Comparison of ENCODE assay signal across 9 cellular contexts in genomic region chr2:19362094-19362649, GRCh38. TPM values are rescaled to one million over a fixed set of nuclear protein-coding genes. Genes with fewer than 3 reads are reported as not detected.
DNase-seq lines count a peak whose midpoint lies in the region; ATAC-seq and TF ChIP-seq lines count a peak whose summit lies in the region.
"Had no signal": no experiment of that assay in that cellular context is flagged by ENCODE, and none has a peak within 500 bp of the region (broad histone marks: within the 10 kb centered on the region; RNA-seq: fewer than 3 reads in every experiment).

No MANE protein-coding gene starts in this region.

- H3K4me1 ChIP-seq in endodermal cell (ENCODE audit: control insufficient read depth, insufficient read depth, low read length) (no peaks in the 10 kb centered on the region), neuronal stem cell (ENCODE audit: control insufficient read depth in 2 of 2, insufficient read depth in 1 of 2, low read depth in 1 of 2, low read length in 2 of 2) (peaks cover 7 to 12% of the 10 kb centered on the region in 2 donors)

- no peak for ATAC-seq in GM21723 (IDR thresholded peaks at IDR 0.05; ENCODE audit: unreplicated experiment)

- H2BK12ac ChIP-seq in neuronal stem cell (ENCODE audit: low read length), result no peak overlapping the region

- no peak overlapping the region for H4K91ac ChIP-seq in neuronal stem cell (ENCODE audit: low read depth, low read length, poor library complexity)

- H3K4ac ChIP-seq in neuronal stem cell (ENCODE audit: low read length), result no peak overlapping the region

- no peaks in the 10 kb centered on the region for H3K79me1 ChIP-seq in neuronal stem cell (ENCODE audit: low read depth, low read length)

- H2AK5ac ChIP-seq in neuronal stem cell (ENCODE audit: low read depth, low read length), result no peak overlapping the region

- H4K8ac ChIP-seq in neuronal stem cell (ENCODE audit: low read depth, low read length), result no peak overlapping the region

- H2BK15ac ChIP-seq in neuronal stem cell (ENCODE audit: low read length), result no peak overlapping the region

- H3K36me3 ChIP-seq in endodermal cell (ENCODE audit: control insufficient read depth, insufficient read depth, low read length) (no peaks in the 10 kb centered on the region), neuronal stem cell (replicated peaks in 1 of 2; ENCODE audit: control insufficient read depth in 2 of 2, insufficient read depth in 2 of 2, low read length in 2 of 2) (no peaks in the 10 kb centered on the region)

- no peak overlapping the region for H3K4me2 ChIP-seq in neuronal stem cell (ENCODE audit: insufficient read depth, low read length, poor library complexity, severe bottlenecking)

- no peak overlapping the region for H3K14ac ChIP-seq in neuronal stem cell (ENCODE audit: low read length)

- no peak overlapping the region for H2BK120ac ChIP-seq in neuronal stem cell (ENCODE audit: low read depth, low read length)

- H3K27ac Mint-ChIP-seq in endodermal cell, result no peak overlapping the region

- H3K9me3 ChIP-seq in endodermal cell (ENCODE audit: control insufficient read depth, low read length), result no peaks in the 10 kb centered on the region
- H3K9me3 ChIP-seq in neuronal stem cell (replicated peaks in 1 of 2; ENCODE audit: control insufficient read depth in 2 of 2, insufficient read depth in 1 of 2, low read depth in 1 of 2, low read length in 2 of 2), result peaks cover 0 to 14% of the 10 kb centered on the region in 2 donors

- peak overlapping the region; percentile 73 for H3K4me3 ChIP-seq in AG04449 (ENCODE audit: low read depth, low read length)
- peak overlapping the region; percentile 71 for H3K4me3 ChIP-seq in endodermal cell (ENCODE audit: low read length)
- peak overlapping the region in 1 of 2 donors; percentile 26 for H3K4me3 ChIP-seq in neuronal stem cell (ENCODE audit: low read length in 2 of 2)

- H3K36me3 Mint-ChIP-seq in endodermal cell (ENCODE audit: low read depth), result no peaks in the 10 kb centered on the region

- H3K9ac ChIP-seq in endodermal cell (ENCODE audit: extremely low read depth, low read length, poor library complexity, severe bottlenecking) (no peak overlapping the region), neuronal stem cell (ENCODE audit: low read depth, low read length, poor library complexity) (no peak overlapping the region)

- DNase-seq in AG04449 (ENCODE audit: low read depth, low spot score) (no peak), GM13977 (ENCODE audit: low spot score) (peak; percentile 47), RKO (ENCODE audit: low spot score) (peak; percentile 14), endodermal cell (no peak), neuronal stem cell (ENCODE audit: low spot score) (no peak), NCI-H1436 treated with DMSO at 0.1 percent for 48 hours (lab: John Stamatoyannopoulos, UW) (no peak), hepatic stellate cell (ENCODE audit: low spot score) (no peak)

- in situ Hi-C loops in GM13977 (cut with MboI; ENCODE audit: low pct_unique_long_range_greater_than_20kb, low sequenced_read_pairs, unreplicated experiment), result loop anchor here (25.0 kb wide), 2 partner anchors 600 to 850 kb away; no protein-coding TSS in a partner anchor

- 17% methylated on average over 7 to 14 of the region's 14 CpGs for WGBS in endodermal cell (ENCODE audit: insufficient coverage in 1 of 2, insufficient read length in 1 of 2), 2 experiments
- WGBS in neuronal stem cell (ENCODE audit: extremely low coverage in 2 of 2, insufficient read length in 2 of 2, insufficient replicate concordance in 1 of 2), 2 donors, result no CpG with 5 or more reads among the region's 14 CpGs

- peak overlapping the region; percentile 78 for H2AFZ ChIP-seq in neuronal stem cell (ENCODE audit: low read length)

- peaks cover 2% of the 10 kb centered on the region for H3K9me3 Mint-ChIP-seq in endodermal cell

- TF ChIP-seq CTCF in AG04449 (IDR thresholded peaks at IDR 0.05; ENCODE audit: insufficient read depth, low read length, missing control alignments) (no peak), GM13977 (IDR thresholded peaks at IDR 0.05; ENCODE audit: extremely low read depth, insufficient read depth, missing control alignments) (no peak), endodermal cell (conservative IDR thresholded peaks at IDR 0.05) (no peak)

- H3K27me3 Mint-ChIP-seq in endodermal cell (ENCODE audit: insufficient read depth), result peaks cover 99% of the 10 kb centered on the region

- CTCF ChIA-PET in AG04449 (lab: Yijun Ruan, JAX), result interaction anchor here (0.9 to 5.2 kb wide), 10 partner anchors 7 to 927 kb away, joined by 3 to 35 read pairs (median 4); no protein-coding TSS in a partner anchor

- no peak overlapping the region for H3K27ac ChIP-seq in endodermal cell (ENCODE audit: low read depth, low read length)
- H3K27ac ChIP-seq in neuronal stem cell (replicated peaks; ENCODE audit: low read length), result no peak overlapping the region

- no peak overlapping the region for H2BK5ac ChIP-seq in neuronal stem cell (ENCODE audit: low read length)

- peaks cover 99% of the 10 kb centered on the region for H3K27me3 ChIP-seq in endodermal cell (ENCODE audit: control insufficient read depth, insufficient read depth, low read length, poor library complexity, severe bottlenecking)
- H3K27me3 ChIP-seq in neuronal stem cell (ENCODE audit: control insufficient read depth in 3 of 3, insufficient read depth in 3 of 3, low read depth in 1 of 3, low read length in 3 of 3), result peaks cover 26 to 95% (median 77%) of the 10 kb centered on the region in 3 experiments

- H3K18ac ChIP-seq in neuronal stem cell (ENCODE audit: low read length), result no peak overlapping the region

- H3K4me1 Mint-ChIP-seq in endodermal cell, result peaks cover 17% of the 10 kb centered on the region

- POLR2A ChIA-PET in AG04449 (lab: Yijun Ruan, JAX), result no interaction called here

- H3K4me3 Mint-ChIP-seq in endodermal cell, result peak overlapping the region; percentile 47

- H3K23ac ChIP-seq in neuronal stem cell (ENCODE audit: low read depth, low read length, poor library complexity), result no peak overlapping the region

RNA-seq across cellular contexts. Expression of gene OSR1, which starts 3.7 kb away (rescaled TPM):
- not detected for total RNA-seq in endodermal cell
- polyA plus RNA-seq in endodermal cell (2013, experiment 1 of 2), result 0.82 TPM
- polyA plus RNA-seq in endodermal cell (2013, experiment 2 of 2), result 0.46 TPM
- polyA plus RNA-seq in neuronal stem cell (2013, experiment 1 of 2), result 0.03 TPM
- polyA plus RNA-seq in neuronal stem cell (2013, experiment 2 of 2), result 0.04 TPM
- total RNA-seq: pulmonary artery endothelial cell had no signal

Comparison
In these comparisons a context has a peak if more than half of its experiments do, and no peak if none do; other contexts are left out.
1. DNase-seq: peak in GM13977 (single experiment) and RKO (single experiment); none in AG04449 (single experiment), endodermal cell (single experiment), neuronal stem cell (single experiment), NCI-H1436 treated with DMSO at 0.1 percent for 48 hours (single experiment) and hepatic stellate cell (single experiment).